In genomic region chr16:10918294-10919002, GRCh38 we compare ENCODE assay signal across 8 cellular contexts. TPM values are rescaled to one million over a fixed set of nuclear protein-coding genes. Genes with fewer than 3 reads are reported as not detected.
A peak's percentile ranks its signal among the peaks of the same experiment; 100 is the strongest.
DNase-seq lines count a peak whose midpoint lies in the region; ATAC-seq and TF ChIP-seq lines count a peak whose summit lies in the region.

No MANE protein-coding gene starts in this region.

- peak; percentile 91 for DNase-seq in AG08395 (ENCODE audit: low spot score)
- peak; percentile 46 to 85 (median 79) for DNase-seq in NCI-H1417 (lab: John Stamatoyannopoulos, UW)
- DNase-seq in SW 1271 (lab: John Stamatoyannopoulos, UW) = peak; percentile 23 to 60
- peak; percentile 97 for DNase-seq in adipocyte (ENCODE audit: low read depth)
- DNase-seq in left ventricle myocardium inferior = peak; percentile 95
- DNase-seq in pulmonary artery endothelial cell (ENCODE audit: low read depth, low spot score) = peak; percentile 81
- DNase-seq in vagina (ENCODE audit: extremely low spot score in 2 of 2) = peak in 1 of 2 donors; percentile 94

- no peaks in the 10 kb centered on the region for H3K27me3 ChIP-seq in adipocyte (replicated peaks; ENCODE audit: control insufficient read depth, insufficient read depth, low read length)
- no peaks in the 10 kb centered on the region for H3K27me3 ChIP-seq in left ventricle myocardium inferior (ENCODE audit: low read depth)
- no peaks in the 10 kb centered on the region for H3K27me3 ChIP-seq in vagina

- TF ChIP-seq CTCF in left ventricle myocardium inferior (IDR thresholded peaks at IDR 0.05; ENCODE audit: borderline replicate concordance) (peak; percentile 98), vagina (IDR thresholded peaks at IDR 0.05) (peak; percentile 73 to 94 (median 75))

- H3K4me1 ChIP-seq in adipocyte (ENCODE audit: control insufficient read depth, insufficient read depth, low read length) (peaks cover 20% of the 10 kb centered on the region), left ventricle myocardium inferior (peaks cover 51% of the 10 kb centered on the region), vagina (peaks cover 27% of the 10 kb centered on the region)

- no peak overlapping the region for H3K9ac ChIP-seq in adipocyte (ENCODE audit: low read length)

- no peaks in the 10 kb centered on the region for H3K36me3 ChIP-seq in adipocyte (ENCODE audit: control insufficient read depth, insufficient read depth, low read length, severe bottlenecking)
- H3K36me3 ChIP-seq in left ventricle myocardium inferior = peaks cover 7% of the 10 kb centered on the region
- H3K36me3 ChIP-seq in vagina = peaks cover 0 to 7% of the 10 kb centered on the region in 2 donors

- H3K9me3 ChIP-seq in adipocyte (ENCODE audit: control insufficient read depth, low read length) (no peaks in the 10 kb centered on the region), left ventricle myocardium inferior (replicated peaks) (no peaks in the 10 kb centered on the region), vagina (no peaks in the 10 kb centered on the region)

- peak; percentile 73 for ATAC-seq in GM19351 (IDR thresholded peaks at IDR 0.05; ENCODE audit: unreplicated experiment)

- H3K27ac ChIP-seq in left ventricle myocardium inferior (replicated peaks) (peak overlapping the region; percentile 89), vagina (no peak overlapping the region)

- TF ChIP-seq POLR2A in vagina (IDR thresholded peaks at IDR 0.05) = no peak

- intact Hi-C loops in left ventricle myocardium inferior (cut with micrococcal nuclease) (loop anchor here (10.0 kb wide), 1 partner anchor 174 kb away; the partner anchor contains the start of gene NUBP1), vagina (cut with DNase I) (loop anchor here (2.0 kb wide), 1 partner anchor 180 kb away; no protein-coding TSS in a partner anchor)

- H3K4me3 ChIP-seq in adipocyte (ENCODE audit: low read length) = no peak overlapping the region
- peak overlapping the region; percentile 57 for H3K4me3 ChIP-seq in left ventricle myocardium inferior
- no peak overlapping the region for H3K4me3 ChIP-seq in vagina

RNA-seq across cellular contexts. Expression of gene DEXI, which starts 23.8 kb away (rescaled TPM):
- total RNA-seq in left ventricle myocardium inferior (110 TPM), pulmonary artery endothelial cell (38.4 and 45.5 TPM in 2 replicates), vagina (67.5 TPM)

RNA-seq across cellular contexts. Expression of gene CLEC16A, which starts 25.9 kb away (rescaled TPM):
- total RNA-seq in left ventricle myocardium inferior (24.6 TPM), pulmonary artery endothelial cell (13.0 and 14.0 TPM in 2 replicates), vagina (21.6 TPM)

RNA-seq across cellular contexts. Expression of gene CIITA, which starts 41.4 kb away (rescaled TPM):
- total RNA-seq in left ventricle myocardium inferior = 9.4 TPM
- 0.07 and 0.14 TPM in 2 replicates for total RNA-seq in pulmonary artery endothelial cell
- total RNA-seq in vagina = 16.7 TPM
